8 cellular contexts compared by ENCODE assay signal in the genomic region with DNA sequence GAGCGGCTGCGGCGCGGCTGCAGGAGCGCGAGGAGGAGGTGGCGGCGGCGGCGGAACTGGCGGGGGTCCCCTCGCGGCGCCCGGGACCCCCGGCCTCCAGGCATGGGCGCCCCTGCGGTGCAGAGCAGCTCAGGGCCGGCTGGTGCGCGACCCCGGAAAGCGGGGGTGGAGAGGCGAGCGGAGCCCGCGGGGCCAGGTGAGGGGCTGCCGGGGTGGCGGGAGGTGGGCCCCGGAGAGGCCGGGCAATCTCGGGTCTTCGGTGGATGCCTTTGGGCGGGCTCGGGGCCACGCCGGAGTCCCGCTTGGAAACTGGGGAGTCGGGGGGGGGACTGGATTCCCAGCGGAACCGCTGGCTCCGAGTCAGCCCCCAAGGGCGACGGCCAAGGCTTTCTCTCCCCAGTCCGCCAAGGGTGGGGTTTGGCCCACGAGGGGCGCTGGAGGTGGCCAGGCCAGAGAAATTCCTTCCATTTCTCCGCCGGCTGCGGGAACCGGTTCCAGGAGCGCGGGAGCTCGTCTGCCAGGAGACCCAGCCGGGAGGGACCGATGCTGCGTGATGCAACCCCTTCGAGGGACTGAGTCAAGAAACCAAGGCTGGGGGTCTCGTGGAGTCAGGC. TPM values are rescaled to one million over a fixed set of nuclear protein-coding genes. Genes with fewer than 3 reads are reported as not detected.
DNase-seq lines count a peak whose midpoint lies in the region; ATAC-seq and TF ChIP-seq lines count a peak whose summit lies in the region.

No MANE protein-coding gene starts in this region.

- no peak for TF ChIP-seq EP300 in ovary (IDR thresholded peaks at IDR 0.05)

- 1 to 2% (median 1%) methylated on average over 38 to 57 of the region's 59 CpGs for WGBS in ovary, 3 donors

- peak; percentile 40 for TF ChIP-seq POLR2A in ovary (IDR thresholded peaks at IDR 0.05)

- no peaks in the 10 kb centered on the region for H3K36me3 ChIP-seq in SU-DHL-6 (ENCODE audit: low read length)
- H3K36me3 ChIP-seq in ovary: no peaks in the 10 kb centered on the region

- no peaks in the 10 kb centered on the region for H3K79me2 ChIP-seq in SU-DHL-6 (ENCODE audit: insufficient read depth, low read length)

- intact Hi-C loops in ovary (cut with DNase I): loop anchor here in 1 of 4 donors (5.0 kb wide), 1 partner anchor 1010 kb away; a partner anchor contains a TSS

- peaks cover 20% of the 10 kb centered on the region for H3F3A ChIP-seq in SU-DHL-6 (ENCODE audit: insufficient read depth)

- peak; percentile 67 for DNase-seq in activated CD8-positive, alpha-beta memory T cell treated with anti-CD3 and anti-CD28 coated beads for 24 hours
- DNase-seq in activated CD8-positive, alpha-beta memory T cell treated with anti-CD3 and anti-CD28 coated beads, Interleukin-2, amount 50 U/mL, for 4 hours: no peak
- peak; percentile 60 for DNase-seq in fibroblast of pulmonary artery (ENCODE audit: low read depth)
- DNase-seq in ovary: peak; percentile 80 to 89 (median 86)
- no peak for DNase-seq in NK-92 treated with Interleukin-12 subunit alpha and Interleukin-12 subunit beta, amount 100 ng/mL, for 24 hours (lab: John Stamatoyannopoulos, UW)

- no peaks in the 10 kb centered on the region for H4K20me1 ChIP-seq in SU-DHL-6 (ENCODE audit: low read depth, low read length)

- no peaks in the 10 kb centered on the region for H3K9me2 ChIP-seq in SU-DHL-6 (replicated peaks; ENCODE audit: insufficient read depth, low read length)

- H2AFZ ChIP-seq in SU-DHL-6 (ENCODE audit: low read depth, low read length, severe bottlenecking): no peak overlapping the region

- H3K27me3 ChIP-seq in SU-DHL-6 (ENCODE audit: low read length) (no peaks in the 10 kb centered on the region), ovary (no peaks in the 10 kb centered on the region)

- peak overlapping the region; percentile 56 for H3K4me2 ChIP-seq in SU-DHL-6 (ENCODE audit: low read depth, low read length, poor library complexity, severe bottlenecking)

- no peak for ATAC-seq in HG02571 (IDR thresholded peaks at IDR 0.05; ENCODE audit: unreplicated experiment)
- no peak for ATAC-seq in GM19035 (IDR thresholded peaks at IDR 0.05; ENCODE audit: unreplicated experiment)

- TF ChIP-seq CTCF in SU-DHL-6 (IDR thresholded peaks at IDR 0.05; ENCODE audit: insufficient read depth, low read length, poor library complexity, severe bottlenecking) (no peak), fibroblast of pulmonary artery (IDR thresholded peaks at IDR 0.05; ENCODE audit: low read length, missing control alignments) (no peak), ovary (IDR thresholded peaks at IDR 0.05) (no peak)

- H3K9ac ChIP-seq in SU-DHL-6 (ENCODE audit: low read length): peak overlapping the region; percentile 53

- H3K9me3 ChIP-seq in SU-DHL-6 (ENCODE audit: insufficient read depth, low read length) (no peaks in the 10 kb centered on the region), ovary (no peaks in the 10 kb centered on the region)

- peaks cover 2% of the 10 kb centered on the region for H3K4me1 ChIP-seq in ovary (ENCODE audit: insufficient read depth)

- H3K4me3 ChIP-seq in SU-DHL-6 (ENCODE audit: insufficient read depth, low read length, poor library complexity, severe bottlenecking) (peak overlapping the region; percentile 48), fibroblast of pulmonary artery (replicated peaks; ENCODE audit: low read depth, low read length) (peak overlapping the region; percentile 64), ovary (peak overlapping the region; percentile 73)

- no peak overlapping the region for H3K27ac ChIP-seq in SU-DHL-6 (ENCODE audit: low read depth, low read length)
- peak overlapping the region; percentile 84 to 95 for H3K27ac ChIP-seq in ovary

RNA-seq across cellular contexts. Expression of a gene that starts 13.9 kb away (rescaled TPM):
- 1,000 to 10,000 TPM in 2 of 7 donors, 100 to 1,000 TPM in 5; 142 to 1,603 (median 414) TPM for total RNA-seq in ovary
- polyA plus RNA-seq in ovary: 100 to 1,000 TPM in 1 of 2 donors, 10 to 100 TPM in 1; 41.7 to 159 TPM

RNA-seq across cellular contexts. Expression of a gene that starts 30.6 kb away (rescaled TPM):
- total RNA-seq in ovary: 10 to 100 TPM; 20.8 to 84.1 (median 38.6) TPM
- 10 to 100 TPM; 16.8 to 21.8 TPM for polyA plus RNA-seq in ovary

RNA-seq across cellular contexts. Expression of a gene that starts 32.4 kb away (rescaled TPM):
- 10 to 100 TPM; 24.9 to 48.7 (median 28.9) TPM for total RNA-seq in ovary
- 10 to 100 TPM; 13.6 to 26.2 TPM for polyA plus RNA-seq in ovary

RNA-seq across cellular contexts. Expression of a gene that starts 42.1 kb away (rescaled TPM):
- 1 to 10 TPM; 1.4 to 4.5 (median 2.8) TPM for total RNA-seq in ovary
- 1 to 10 TPM in 1 of 2 donors, under 1 TPM in 1; 0.32 to 3.4 TPM for polyA plus RNA-seq in ovary

Comparison
In these comparisons a context has a peak if more than half of its experiments do, and no peak if none do; other contexts are left out.
1. DNase-seq: peak in activated CD8-positive, alpha-beta memory T cell treated with anti-CD3 and anti-CD28 coated beads for 24 hours (single experiment), fibroblast of pulmonary artery (single experiment) and ovary (5 of 5); none in activated CD8-positive, alpha-beta memory T cell treated with anti-CD3 and anti-CD28 coated beads, Interleukin-2, amount 50 U/mL, for 4 hours (single experiment) and NK-92 treated with Interleukin-12 subunit alpha and Interleukin-12 subunit beta, amount 100 ng/mL, for 24 hours (single experiment).
2. Peak in every context shown above with its lines, with median percentiles within 50 percentile points of each other: H3K4me3 ChIP-seq.